ENCODE assay signal across 8 cellular contexts in the genomic region with DNA sequence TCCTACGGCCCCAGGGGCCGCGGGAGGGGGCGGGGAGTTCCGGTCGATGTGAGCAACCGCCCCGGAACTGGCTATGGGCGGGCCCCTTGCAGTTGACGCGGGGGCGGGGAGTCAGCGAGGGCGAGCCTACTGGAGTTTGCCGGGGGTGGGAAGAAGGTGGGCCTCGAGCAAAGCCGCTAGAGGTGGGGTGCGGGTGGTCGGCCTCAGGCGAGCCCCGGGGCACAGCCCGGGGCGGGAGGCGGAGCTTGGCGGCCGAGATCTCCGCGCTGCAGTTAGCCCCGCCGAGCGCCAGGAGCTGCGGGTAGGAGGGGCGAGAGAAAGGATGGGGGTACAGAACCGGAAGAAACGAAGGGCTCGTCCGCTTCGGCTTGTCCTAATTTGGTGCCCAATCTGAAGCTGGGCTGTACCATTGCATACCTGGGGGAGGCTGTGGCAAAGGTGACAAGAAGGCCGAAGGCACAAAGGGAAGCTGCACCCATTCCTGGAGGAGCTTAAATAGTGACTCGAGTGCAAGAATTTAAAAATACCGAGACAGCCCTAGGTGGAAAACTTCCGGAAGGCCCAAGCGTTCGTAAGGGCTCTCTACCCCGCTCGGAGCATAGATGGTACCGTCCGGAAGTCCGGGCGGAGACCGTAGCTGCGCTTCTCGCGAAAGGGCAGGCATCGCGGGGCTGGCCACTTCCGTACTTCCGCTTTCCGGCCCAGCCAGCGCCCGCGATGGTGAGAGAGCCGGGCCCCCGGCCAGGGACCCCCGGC. TPM values are rescaled to one million over a fixed set of nuclear protein-coding genes. Genes with fewer than 3 reads are reported as not detected.
DNase-seq lines count a peak whose midpoint lies in the region; ATAC-seq and TF ChIP-seq lines count a peak whose summit lies in the region.

A gene (plus strand): TSS at position 678 of the 756 bp plus-strand sequence. CDS start 40 bp downstream, at position 718.
A gene with protein sequence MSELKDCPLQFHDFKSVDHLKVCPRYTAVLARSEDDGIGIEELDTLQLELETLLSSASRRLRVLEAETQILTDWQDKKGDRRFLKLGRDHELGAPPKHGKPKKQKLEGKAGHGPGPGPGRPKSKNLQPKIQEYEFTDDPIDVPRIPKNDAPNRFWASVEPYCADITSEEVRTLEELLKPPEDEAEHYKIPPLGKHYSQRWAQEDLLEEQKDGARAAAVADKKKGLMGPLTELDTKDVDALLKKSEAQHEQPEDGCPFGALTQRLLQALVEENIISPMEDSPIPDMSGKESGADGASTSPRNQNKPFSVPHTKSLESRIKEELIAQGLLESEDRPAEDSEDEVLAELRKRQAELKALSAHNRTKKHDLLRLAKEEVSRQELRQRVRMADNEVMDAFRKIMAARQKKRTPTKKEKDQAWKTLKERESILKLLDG (minus strand): TSS at position 69 of the 756 bp plus-strand sequence. CDS start 1,007 bp downstream, outside the sequence.

- TF ChIP-seq CTCF in progenitor cell of endocrine pancreas (IDR thresholded peaks at IDR 0.05; ENCODE audit: unreplicated experiment) (peak; percentile 13), upper lobe of right lung (IDR thresholded peaks at IDR 0.05) (peak; percentile 13)

- no peaks in the 10 kb centered on the region for H3K9me3 ChIP-seq in upper lobe of right lung

- peak within 1 kb of the TSS; percentile 99 for H3K27ac Mint-ChIP-seq in T-helper 1 cell treated with Interleukin-12 subunit alpha and Interleukin-12 subunit beta and Interleukin-4 antibody, amounts not matched to agents 30 μg/mL and 1 μg/mL, for 36 hours
- H3K27ac Mint-ChIP-seq in progenitor cell of endocrine pancreas = peak within 1 kb of the TSS; percentile 100

- no peaks in the 10 kb centered on the region for H3K27me3 Mint-ChIP-seq in T-helper 1 cell treated with Interleukin-12 subunit alpha and Interleukin-12 subunit beta and Interleukin-4 antibody, amounts not matched to agents 30 μg/mL and 1 μg/mL, for 36 hours (ENCODE audit: low read depth)
- H3K27me3 Mint-ChIP-seq in progenitor cell of endocrine pancreas = no peaks in the 10 kb centered on the region

- peak within 1 kb of the TSS; percentile 99 for H3K27ac ChIP-seq in upper lobe of right lung

- DNase-seq in NCI-H1694 treated with DMSO at 0.1 percent for 48 hours (lab: John Stamatoyannopoulos, UW) (peak; percentile 83), amniotic stem cell (lab: John Stamatoyannopoulos, UW) (peak; percentile 94), left cardiac atrium (peak; percentile 97), progenitor cell of endocrine pancreas (ENCODE audit: low spot score, unreplicated experiment) (peak; percentile 75), upper lobe of right lung (peak; percentile 97)

- peak within 1 kb of the TSS; percentile 99 for H3K4me3 Mint-ChIP-seq in T-helper 1 cell treated with Interleukin-12 subunit alpha and Interleukin-12 subunit beta and Interleukin-4 antibody, amounts not matched to agents 30 μg/mL and 1 μg/mL, for 36 hours
- H3K4me3 Mint-ChIP-seq in progenitor cell of endocrine pancreas (ENCODE audit: low read depth) = peak within 1 kb of the TSS; percentile 95

- no peaks in the 10 kb centered on the region for H3K9me3 Mint-ChIP-seq in T-helper 1 cell treated with Interleukin-12 subunit alpha and Interleukin-12 subunit beta and Interleukin-4 antibody, amounts not matched to agents 30 μg/mL and 1 μg/mL, for 36 hours
- H3K9me3 Mint-ChIP-seq in progenitor cell of endocrine pancreas (ENCODE audit: low read depth) = no peaks in the 10 kb centered on the region

- H3K4me3 ChIP-seq in upper lobe of right lung = peak within 1 kb of the TSS; percentile 100

- H3K4me1 ChIP-seq in upper lobe of right lung = peaks cover 33% of the 10 kb centered on the region

- H3K36me3 Mint-ChIP-seq in T-helper 1 cell treated with Interleukin-12 subunit alpha and Interleukin-12 subunit beta and Interleukin-4 antibody, amounts not matched to agents 30 μg/mL and 1 μg/mL, for 36 hours (ENCODE audit: low read depth) = peaks cover 51% of the 10 kb centered on the region
- H3K36me3 Mint-ChIP-seq in progenitor cell of endocrine pancreas (ENCODE audit: insufficient read depth) = peaks cover 22% of the 10 kb centered on the region

- H3K36me3 ChIP-seq in upper lobe of right lung = peaks cover 42% of the 10 kb centered on the region

- H3K4me1 Mint-ChIP-seq in T-helper 1 cell treated with Interleukin-12 subunit alpha and Interleukin-12 subunit beta and Interleukin-4 antibody, amounts not matched to agents 30 μg/mL and 1 μg/mL, for 36 hours (ENCODE audit: low read depth) = peaks cover 47% of the 10 kb centered on the region
- H3K4me1 Mint-ChIP-seq in progenitor cell of endocrine pancreas (ENCODE audit: low read depth) = peaks cover 16% of the 10 kb centered on the region

- H3K27me3 ChIP-seq in upper lobe of right lung = no peaks in the 10 kb centered on the region

- intact Hi-C loops in left cardiac atrium (cut with DNase I) (no loop called here), upper lobe of right lung (cut with DNase I) (no loop called here)

- ATAC-seq in GM18499 (IDR thresholded peaks at IDR 0.05; ENCODE audit: insufficient read depth, unreplicated experiment) (peak; percentile 61), HG02938 (IDR thresholded peaks at IDR 0.05; ENCODE audit: unreplicated experiment) (peak; percentile 88), left cardiac atrium (peak; percentile 94 to 95), upper lobe of right lung (peak; percentile 94)

RNA-seq across cellular contexts. Expression of the first gene that starts in this region (rescaled TPM):
- total RNA-seq in left cardiac atrium (10 to 100 TPM; 80.8 to 96.2 TPM), progenitor cell of endocrine pancreas (129 and 135 TPM in 2 replicates), upper lobe of right lung (148 TPM)

RNA-seq across cellular contexts. Expression of the second gene that starts in this region (rescaled TPM):
- total RNA-seq in left cardiac atrium (10 to 100 TPM; 42.0 to 42.7 TPM), progenitor cell of endocrine pancreas (66.6 and 70.8 TPM in 2 replicates), upper lobe of right lung (55.8 TPM)

Comparison
In these comparisons a context has a peak if more than half of its experiments do, and no peak if none do; other contexts are left out.
1. Peak in every context shown above with its lines: DNase-seq, ATAC-seq, H3K4me3 ChIP-seq and H3K27ac ChIP-seq.